26 cellular contexts compared by ENCODE assay signal in genomic region chr5:138762110-138762509, GRCh38. TPM values are rescaled to one million over a fixed set of nuclear protein-coding genes. Genes with fewer than 3 reads are reported as not detected.
A peak's percentile ranks its signal among the peaks of the same experiment; 100 is the strongest.
DNase-seq lines count a peak whose midpoint lies in the region; ATAC-seq and TF ChIP-seq lines count a peak whose summit lies in the region.
"Had no signal": no experiment of that assay in that cellular context is flagged by ENCODE, and none has a peak within 500 bp of the region (broad histone marks: within the 10 kb centered on the region; RNA-seq: fewer than 3 reads in every experiment).

No MANE protein-coding gene starts in this region.

- peak overlapping the region in 8 of 11 experiments; percentile 14 to 74 (median 61); a peak in 7 of 22 replicates for H3K4me2 ChIP-seq in BLaER1 treated with 17β-estradiol and CSF1 and Interleukin-3, amounts not matched to agents 10 nM and 100 nM
- peak overlapping the region; percentile 33 for H3K4me2 ChIP-seq in skeletal muscle satellite cell (ENCODE audit: low read length)
- H3K4me2 ChIP-seq: GM23338 had no signal

- DNase-seq in left lobe of liver (ENCODE audit: low spot score) (peak; percentile 21), NCI-H524 (lab: John Stamatoyannopoulos, UW) (no peak), prostate gland (ENCODE audit: low spot score) (no peak)
- no peak for DNase-seq in naive thymus-derived CD8-positive, alpha-beta T cell
- DNase-seq: activated CD8-positive, alpha-beta T cell treated with anti-CD3 and anti-CD28 coated beads, Interleukin-2, amount 10 ng/mL, durations not matched to agents 7 days and 5 days; DMS153; effector CD4-positive, alpha-beta T cell; KG1; left ventricle myocardium superior; MG63; NCI-H1105; NCI-H187 treated with DMSO at 0.1 percent for 48 hours; NCI-H69; SJCRH30; stimulated activated CD4-positive, alpha-beta T cell treated with anti-CD3 and anti-CD28 coated beads, Interleukin-15, amount 100 ng/mL, for 24 hours; stimulated activated naive CD4-positive, alpha-beta T cell; SW 1271 had no signal

- H3K9me3 Mint-ChIP-seq in activated T-helper 17 cell treated with anti-CD3 and anti-CD28 coated beads, Interleukin-2, amount 50 U/mL, for 72 hours = no peaks in the 10 kb centered on the region
- peaks cover 0 to 32% (median 2%) of the 10 kb centered on the region in 9 donors for H3K9me3 Mint-ChIP-seq in naive thymus-derived CD8-positive, alpha-beta T cell

- H3K4me1 ChIP-seq in BLaER1 treated with 17β-estradiol and CSF1 and Interleukin-3, amounts not matched to agents 10 nM and 100 nM = peaks cover 24 to 52% (median 31%) of the 10 kb centered on the region in 10 experiments
- peaks cover 18% of the 10 kb centered on the region for H3K4me1 ChIP-seq in skeletal muscle satellite cell (ENCODE audit: control insufficient read depth, insufficient read depth, low read length)
- H3K4me1 ChIP-seq in prostate gland (replicated peaks) = no peaks in the 10 kb centered on the region

- no peak for TF ChIP-seq POLR2A in prostate gland (IDR thresholded peaks at IDR 0.05)

- peaks cover 94 to 100% (median 100%) of the 10 kb centered on the region in 11 experiments for H4K20me1 ChIP-seq in BLaER1 treated with 17β-estradiol and CSF1 and Interleukin-3, amounts not matched to agents 10 nM and 100 nM

- H3K4me3 Mint-ChIP-seq in activated T-helper 17 cell treated with anti-CD3 and anti-CD28 coated beads, Interleukin-2, amount 50 U/mL, for 72 hours = peak overlapping the region; percentile 29
- no peak overlapping the region for H3K4me3 Mint-ChIP-seq in naive thymus-derived CD8-positive, alpha-beta T cell
- H3K4me3 Mint-ChIP-seq: activated CD8-positive, alpha-beta T cell treated with anti-CD3 and anti-CD28 coated beads, Interleukin-2, amount 10 ng/mL, durations not matched to agents 7 days and 5 days; GM23338 had no signal

- POLR2A ChIA-PET in naive thymus-derived CD8-positive, alpha-beta T cell (lab: Charles Lee) = interaction anchor here (0.6 to 1.7 kb wide), 2 partner anchors 9 to 313 kb away, joined by 3 to 4 read pairs; partner anchors contain the start of gene CTNNA1

- WGBS in prostate gland = 65% methylated on average over 1 of the region's 1 CpG

- intact Hi-C loops in prostate gland (cut with DNase I) = no loop called here

- H3K4me1 Mint-ChIP-seq in activated T-helper 17 cell treated with anti-CD3 and anti-CD28 coated beads, Interleukin-2, amount 50 U/mL, for 72 hours = peaks cover 26% of the 10 kb centered on the region
- H3K4me1 Mint-ChIP-seq in naive thymus-derived CD8-positive, alpha-beta T cell = peaks cover 7 to 19% (median 18%) of the 10 kb centered on the region in 4 donors

- no peaks in the 10 kb centered on the region for H3K27me3 ChIP-seq in BLaER1 treated with 17β-estradiol and CSF1 and Interleukin-3, amounts not matched to agents 10 nM and 100 nM
- H3K27me3 ChIP-seq in skeletal muscle satellite cell (ENCODE audit: control insufficient read depth, insufficient read depth, low read length) (no peaks in the 10 kb centered on the region), prostate gland (replicated peaks; ENCODE audit: insufficient read depth) (no peaks in the 10 kb centered on the region)
- H3K27me3 ChIP-seq: BLaER1, MG63, Peyer's patch, SJCRH30 had no signal

- TF ChIP-seq CTCF in prostate gland (IDR thresholded peaks at IDR 0.05) = no peak

- peak overlapping the region in 1 of 11 experiments; percentile 16; a peak in 2 of 22 replicates for H3K9ac ChIP-seq in BLaER1 treated with 17β-estradiol and CSF1 and Interleukin-3, amounts not matched to agents 10 nM and 100 nM
- no peak overlapping the region for H3K9ac ChIP-seq in skeletal muscle satellite cell (ENCODE audit: low read depth, low read length)
- H3K9ac ChIP-seq: BLaER1 had no signal

- no peak overlapping the region for H3K4me3 ChIP-seq in BLaER1 treated with 17β-estradiol and CSF1 and Interleukin-3, amounts not matched to agents 10 nM and 100 nM
- no peak overlapping the region for H3K4me3 ChIP-seq in skeletal muscle satellite cell (ENCODE audit: low read length)
- no peak overlapping the region for H3K4me3 ChIP-seq in prostate gland
- H3K4me3 ChIP-seq: BLaER1, GM23338, MG63, Peyer's patch, SJCRH30 had no signal

- no peak overlapping the region for H3K27ac ChIP-seq in BLaER1 treated with 17β-estradiol and CSF1 and Interleukin-3, amounts not matched to agents 10 nM and 100 nM
- H3K27ac ChIP-seq in prostate gland = no peak overlapping the region
- H3K27ac ChIP-seq: BLaER1, Peyer's patch, SJCRH30 had no signal

- ATAC-seq in activated T-helper 17 cell treated with anti-CD3 and anti-CD28 coated beads, Interleukin-2, amount 50 U/mL, for 72 hours (replicated peaks) = no peak
- ATAC-seq in left lobe of liver = peak; percentile 45
- no peak for ATAC-seq in naive thymus-derived CD8-positive, alpha-beta T cell
- ATAC-seq: activated CD8-positive, alpha-beta T cell treated with anti-CD3 and anti-CD28 coated beads, Interleukin-2, amount 10 ng/mL, durations not matched to agents 7 days and 5 days; activated naive CD4-positive, alpha-beta T cell treated with anti-CD3 and anti-CD28 coated beads, Interleukin-2, amount 50 U/mL, for 72 hours; left ventricle myocardium superior had no signal

- no peak overlapping the region for H3K27ac Mint-ChIP-seq in activated T-helper 17 cell treated with anti-CD3 and anti-CD28 coated beads, Interleukin-2, amount 50 U/mL, for 72 hours
- H3K27ac Mint-ChIP-seq in naive thymus-derived CD8-positive, alpha-beta T cell = no peak overlapping the region
- H3K27ac Mint-ChIP-seq: activated CD8-positive, alpha-beta T cell treated with anti-CD3 and anti-CD28 coated beads, Interleukin-2, amount 10 ng/mL, durations not matched to agents 7 days and 5 days; activated naive CD4-positive, alpha-beta T cell treated with anti-CD3 and anti-CD28 coated beads, Interleukin-2, amount 50 U/mL, for 72 hours; activated T-helper 2 cell treated with anti-CD3 and anti-CD28 coated beads, Interferon-gamma antibody, Interleukin-2, Interleukin-4, amounts not matched to agents 10 μg/mL and 5 μg/mL and 100 μg/mL, durations not matched to agents 14 hours and 24 hours and 36 hours had no signal

- H3K9me3 ChIP-seq in BLaER1 treated with 17β-estradiol and CSF1 and Interleukin-3, amounts not matched to agents 10 nM and 100 nM (replicated peaks in 1 of 11) = no peaks in the 10 kb centered on the region
- no peaks in the 10 kb centered on the region for H3K9me3 ChIP-seq in skeletal muscle satellite cell (replicated peaks; ENCODE audit: low read length)
- H3K9me3 ChIP-seq in prostate gland = no peaks in the 10 kb centered on the region
- H3K9me3 ChIP-seq: BLaER1, MG63, Peyer's patch, SJCRH30 had no signal

- H3K36me3 Mint-ChIP-seq in activated T-helper 17 cell treated with anti-CD3 and anti-CD28 coated beads, Interleukin-2, amount 50 U/mL, for 72 hours (ENCODE audit: low read depth) = peaks cover 20% of the 10 kb centered on the region
- H3K36me3 Mint-ChIP-seq in naive thymus-derived CD8-positive, alpha-beta T cell = peaks cover 0 to 6% (median 3%) of the 10 kb centered on the region in 3 donors

- peaks cover 3% of the 10 kb centered on the region for H3K27me3 Mint-ChIP-seq in activated T-helper 17 cell treated with anti-CD3 and anti-CD28 coated beads, Interleukin-2, amount 50 U/mL, for 72 hours
- H3K27me3 Mint-ChIP-seq in naive thymus-derived CD8-positive, alpha-beta T cell = peaks cover 22 to 73% (median 37%) of the 10 kb centered on the region in 5 donors
- H3K27me3 Mint-ChIP-seq: progenitor cell of endocrine pancreas had no signal

- peaks cover 27 to 82% (median 64%) of the 10 kb centered on the region in 11 experiments for H3K36me3 ChIP-seq in BLaER1 treated with 17β-estradiol and CSF1 and Interleukin-3, amounts not matched to agents 10 nM and 100 nM
- peaks cover 35% of the 10 kb centered on the region for H3K36me3 ChIP-seq in skeletal muscle satellite cell (ENCODE audit: insufficient read depth, low read length)
- no peaks in the 10 kb centered on the region for H3K36me3 ChIP-seq in prostate gland

RNA-seq across cellular contexts. Expression of gene CTNNA1, which starts 8.9 kb away (rescaled TPM):
- 10 to 100 TPM; 63.6 to 92.1 TPM for total RNA-seq in activated T-helper 17 cell treated with anti-CD3 and anti-CD28 coated beads, Interleukin-2, amount 50 U/mL, for 72 hours
- total RNA-seq in left lobe of liver (116 TPM), prostate gland (100 to 1,000 TPM; 210 to 212 TPM)
- 201 and 232 TPM in 2 replicates for total RNA-seq in skeletal muscle satellite cell (2012; rRNA removed)
- total RNA-seq in naive thymus-derived CD8-positive, alpha-beta T cell = 1 to 10 TPM; 5.1 to 5.7 TPM
- 1 to 10 TPM in 1 of 3 donors, under 1 TPM in 1, not detected in 1; 0.34 to 2.8 TPM for polyA plus RNA-seq in naive thymus-derived CD8-positive, alpha-beta T cell

Comparison
In these comparisons a context has a peak if more than half of its experiments do, and no peak if none do; other contexts are left out.
1. RNA of gene CTNNA1, which starts 8.9 kb away (total RNA-seq): 210 to 212 TPM in prostate gland, 116 TPM in left lobe of liver (single experiment) and 63.6 to 92.1 TPM in activated T-helper 17 cell treated with anti-CD3 and anti-CD28 coated beads, Interleukin-2, amount 50 U/mL, for 72 hours; 5.1 to 5.7 TPM in naive thymus-derived CD8-positive, alpha-beta T cell; every median in the first group is over 4 times any median in the second.